1 cellular context compared by ENCODE assay signal in genomic region chr19:1725100-1726064, GRCh38.
TF ChIP-seq lines count a peak whose summit lies in the region.

No MANE protein-coding gene starts in this region.

TF ChIP-seq in H1, 55 proteins besides CTCF, POLR2A, EP300 and RAD21:
- TF ChIP-seq RXRA (IDR thresholded peaks at IDR 0.05; ENCODE audit: insufficient read depth, low read depth, low read length): no peak
- 0 out of 4 replicates have a peak, but pooled peaks of 1 of the 2 experiments have one; percentile 31 for TF ChIP-seq SIN3A (conservative IDR thresholded peaks at IDR 0.05 in 1 of 2, IDR thresholded peaks at IDR 0.05 in 1 of 2; ENCODE audit: low read depth in 1 of 2, low read length in 2 of 2)
- TF ChIP-seq TEAD4 (IDR thresholded peaks at IDR 0.05; ENCODE audit: low read depth, low read length): no peak
- 0 out of 2 replicates have a peak, but pooled peaks have one; percentile 9 for TF ChIP-seq EGR1 (IDR thresholded peaks at IDR 0.05; ENCODE audit: borderline replicate concordance, low read depth, low read length)
- peak; percentile 21 for TF ChIP-seq ASH2L (IDR thresholded peaks at IDR 0.05; ENCODE audit: low read length)
- TF ChIP-seq CREB1 (IDR thresholded peaks at IDR 0.05): no peak
- TF ChIP-seq YY1 (IDR thresholded peaks at IDR 0.05; ENCODE audit: low read depth, low read length): 0 out of 2 replicates have a peak, but pooled peaks have one; percentile 25
- no peak for TF ChIP-seq HDAC6 (IDR thresholded peaks at IDR 0.05; ENCODE audit: low read depth, low read length)
- no peak for TF ChIP-seq SUZ12 (IDR thresholded peaks at IDR 0.05; ENCODE audit: low read length)
- peak; percentile 64; the same call in 1 of the 2 replicates for TF ChIP-seq KDM1A (IDR thresholded peaks at IDR 0.05; ENCODE audit: borderline replicate concordance, low read length)
- TF ChIP-seq CBX5 (IDR thresholded peaks at IDR 0.05; ENCODE audit: low read depth, low read length): no peak
- no peak for TF ChIP-seq ATF3 (IDR thresholded peaks at IDR 0.05; ENCODE audit: insufficient read depth, low read depth, low read length)
- TF ChIP-seq TAF1 (IDR thresholded peaks at IDR 0.05; ENCODE audit: low read depth, low read length): no peak
- TF ChIP-seq CHD2 (IDR thresholded peaks at IDR 0.05; ENCODE audit: low read length): no peak
- 0 out of 2 replicates have a peak, but pooled peaks have one; percentile 29 for TF ChIP-seq PHF8 (conservative IDR thresholded peaks at IDR 0.05; ENCODE audit: low read depth, low read length)
- TF ChIP-seq BRCA1 (IDR thresholded peaks at IDR 0.05; ENCODE audit: low read depth, low read length): no peak
- TF ChIP-seq SP4 (IDR thresholded peaks at IDR 0.05; ENCODE audit: low read length): no peak
- peak; percentile 68 for TF ChIP-seq NRF1 (IDR thresholded peaks at IDR 0.05; ENCODE audit: low read depth, low read length)
- TF ChIP-seq, protein P1, sequence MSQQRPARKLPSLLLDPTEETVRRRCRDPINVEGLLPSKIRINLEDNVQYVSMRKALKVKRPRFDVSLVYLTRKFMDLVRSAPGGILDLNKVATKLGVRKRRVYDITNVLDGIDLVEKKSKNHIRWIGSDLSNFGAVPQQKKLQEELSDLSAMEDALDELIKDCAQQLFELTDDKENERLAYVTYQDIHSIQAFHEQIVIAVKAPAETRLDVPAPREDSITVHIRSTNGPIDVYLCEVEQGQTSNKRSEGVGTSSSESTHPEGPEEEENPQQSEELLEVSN (IDR thresholded peaks at IDR 0.05): no peak
